8 cellular contexts compared by ENCODE assay signal in the genomic region with DNA sequence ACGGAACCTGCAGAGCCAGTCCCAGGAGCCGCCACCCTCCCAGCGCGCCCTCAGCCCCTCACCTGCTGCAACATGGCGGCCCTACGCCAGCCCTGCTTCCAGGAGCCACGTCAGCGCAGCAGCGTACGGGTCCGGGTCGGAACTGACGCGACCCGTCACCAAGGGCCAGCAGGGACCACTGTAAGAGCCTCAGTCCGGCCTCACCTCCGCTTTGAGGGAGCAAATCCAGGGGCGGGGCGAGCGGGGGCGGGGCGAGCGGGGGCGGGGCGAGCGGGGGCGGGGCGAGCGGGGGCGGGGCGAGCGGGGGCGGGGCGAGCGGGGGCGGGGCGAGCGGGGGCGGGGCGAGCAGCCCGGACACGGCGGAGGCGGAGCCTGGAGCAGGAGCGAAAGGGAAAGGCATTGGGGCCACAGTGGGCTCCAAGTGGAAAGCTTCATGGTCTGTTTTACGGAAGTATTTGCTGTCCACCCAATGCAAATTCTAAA. TPM values are rescaled to one million over a fixed set of nuclear protein-coding genes. Genes with fewer than 3 reads are reported as not detected.
DNase-seq lines count a peak whose midpoint lies in the region; ATAC-seq and TF ChIP-seq lines count a peak whose summit lies in the region.
"Not testable (repeated sequence)": the region's sequence is repeated elsewhere in the genome, so short reads cannot be mapped to it uniquely, and the experiment has no call there.

A gene (minus strand): TSS at position 109 of the 483 bp plus-strand sequence. CDS start 35 bp downstream, at position 74.

- H3K9me3 ChIP-seq in osteoblast (ENCODE audit: low read depth, low read length) = not testable (repeated sequence)

- H3K4me3 ChIP-seq in osteoblast (ENCODE audit: insufficient read depth, low read length) = peak within 1 kb of the TSS; percentile 79

- peak within 1 kb of the TSS; percentile 63 for H3K4me2 ChIP-seq in osteoblast (ENCODE audit: insufficient read depth, low read length)

- DNase-seq in GM04504 (ENCODE audit: low read depth) = peak; percentile 22
- DNase-seq in NAMALWA (ENCODE audit: low spot score) = peak; percentile 41
- DNase-seq in activated naive CD8-positive, alpha-beta T cell treated with anti-CD3 and anti-CD28 coated beads, Interleukin-2, amount 50 U/mL, for 16 hours (ENCODE audit: low read depth, low spot score) = peak; percentile 34
- DNase-seq in Right ventricle myocardium superior = peak; percentile 85
- DNase-seq in osteoblast (ENCODE audit: insufficient read length, low spot score, missing footprints) = peak; percentile 43

- H3K27ac ChIP-seq in osteoblast (ENCODE audit: low read depth, low read length) = peak within 1 kb of the TSS; percentile 63

- H3K36me3 ChIP-seq in osteoblast (ENCODE audit: insufficient read depth, low read length) = not testable (repeated sequence)

- H3K27me3 ChIP-seq in osteoblast (ENCODE audit: insufficient read depth, low read length) = not testable (repeated sequence)

- peaks cover 16% of the 10 kb centered on the region for H3K79me2 ChIP-seq in osteoblast (ENCODE audit: insufficient read depth, low read length)

- TF ChIP-seq CTCF in osteoblast (IDR thresholded peaks at IDR 0.05; ENCODE audit: extremely low read depth, low read depth, low read length); subcutaneous adipose tissue (IDR thresholded peaks at IDR 0.05; ENCODE audit: low read depth): not testable (repeated sequence)

- peak within 1 kb of the TSS; percentile 70 for H2AFZ ChIP-seq in osteoblast (ENCODE audit: low read length)

- H4K20me1 ChIP-seq in osteoblast (ENCODE audit: insufficient read depth, low read length) = not testable (repeated sequence)

- ATAC-seq in HG02571 (IDR thresholded peaks at IDR 0.05; ENCODE audit: unreplicated experiment) = peak; percentile 88
- ATAC-seq in Right ventricle myocardium superior (ENCODE audit: poor library complexity) = peak; percentile 83

- intact Hi-C loops in T-helper 1 cell treated with Interleukin-12 subunit alpha and Interleukin-12 subunit beta and Interleukin-4 antibody, amounts not matched to agents 30 ng/mL and 1 ng/mL, for 36 hours (cut with micrococcal nuclease); Right ventricle myocardium superior (cut with DNase I): not testable (repeated sequence)

- H3K4me1 ChIP-seq in osteoblast (ENCODE audit: insufficient read depth, low read length) = not testable (repeated sequence)

RNA-seq across cellular contexts. Expression of the gene that starts here (rescaled TPM):
- total RNA-seq in T-helper 1 cell treated with Interleukin-12 subunit alpha and Interleukin-12 subunit beta and Interleukin-4 antibody, amounts not matched to agents 30 ng/mL and 1 ng/mL, for 36 hours = 15.1 and 18.4 TPM in 2 replicates
- total RNA-seq in Right ventricle myocardium superior = 2.5 TPM
- total RNA-seq in osteoblast = 24.8 and 38.4 TPM in 2 replicates
- 10 to 100 TPM in 3 of 4 donors, 1 to 10 TPM in 1; 8.3 to 20.2 (median 14.3) TPM for total RNA-seq in subcutaneous adipose tissue

Comparison
In these comparisons a context has a peak if more than half of its experiments do, and no peak if none do; other contexts are left out.
1. Peak in every context shown above with its lines: DNase-seq, ATAC-seq, H3K4me3 ChIP-seq and H3K27ac ChIP-seq.
2. DNase-seq: peak in every context shown above with its lines; median percentile 85 in Right ventricle myocardium superior; 43 in osteoblast; 41 in NAMALWA; 34 in activated naive CD8-positive, alpha-beta T cell treated with anti-CD3 and anti-CD28 coated beads, Interleukin-2, amount 50 U/mL, for 16 hours; 22 in GM04504.